18 cellular contexts compared by ENCODE assay signal in the genomic region with DNA sequence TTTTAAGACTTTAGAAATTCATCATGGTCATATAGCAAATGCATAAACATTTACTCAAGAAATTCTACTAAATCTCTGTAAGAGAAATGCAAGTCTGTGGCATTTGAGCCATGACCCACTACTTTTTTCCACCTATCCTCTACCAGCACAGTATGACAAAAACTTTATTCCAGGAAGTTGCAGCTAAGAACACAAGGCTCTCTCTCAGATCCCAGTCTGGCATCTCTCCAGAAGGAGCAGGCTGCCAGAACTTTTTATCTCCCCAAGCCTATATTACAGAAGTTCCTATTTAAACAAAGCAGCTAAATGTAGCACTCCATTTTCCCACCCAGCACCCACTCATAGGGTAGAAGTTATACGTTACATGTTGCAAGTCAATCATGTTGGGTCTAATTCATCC. TPM values are rescaled to one million over a fixed set of nuclear protein-coding genes. Genes with fewer than 3 reads are reported as not detected.
DNase-seq lines count a peak whose midpoint lies in the region; ATAC-seq, FAIRE-seq and TF ChIP-seq lines count a peak whose summit lies in the region.
"Had no signal": no experiment of that assay in that cellular context is flagged by ENCODE, and none has a peak within 500 bp of the region (broad histone marks: within the 10 kb centered on the region; RNA-seq: fewer than 3 reads in every experiment).

No MANE protein-coding gene starts in this region.

- H3K27me3 ChIP-seq in K562 (ENCODE audit: control insufficient read depth in 2 of 2, insufficient read depth in 2 of 2, low read length in 2 of 2): no peaks in the 10 kb centered on the region
- H3K27me3 ChIP-seq in right cardiac atrium (ENCODE audit: control insufficient read depth, insufficient read depth): no peaks in the 10 kb centered on the region
- H3K27me3 ChIP-seq in stomach: no peaks in the 10 kb centered on the region
- no peaks in the 10 kb centered on the region; the same call in 1 of the 2 replicates for H3K27me3 ChIP-seq in HAP-1 (ENCODE audit: low read depth)

- FAIRE-seq in K562 (lab: Jason Lieb, UNC): no peak
- FAIRE-seq: GM12878 had no signal

- no peaks in the 10 kb centered on the region for H3K9me3 ChIP-seq in K562 (replicated peaks; ENCODE audit: control insufficient read depth, insufficient read depth, low read depth, low read length)
- no peaks in the 10 kb centered on the region for H3K9me3 ChIP-seq in right cardiac atrium (ENCODE audit: control insufficient read depth, low read length)
- H3K9me3 ChIP-seq in stomach: peaks cover 0 to 3% (median under 1%) of the 10 kb centered on the region in 4 donors
- H3K9me3 ChIP-seq in HAP-1: no peaks in the 10 kb centered on the region
- H3K9me3 ChIP-seq: SK-N-SH had no signal

- DNase-seq in NCI-H226 (peak; percentile 68), K562 (ENCODE audit: extremely low read depth in 1 of 4, low spot score in 3 of 4) (peak in 2 of 4 experiments; percentile 8 to 34), right cardiac atrium (peak in 2 of 3 donors; percentile 40 to 67), stomach (peak; percentile 91), COLO668 (lab: John Stamatoyannopoulos, UW; ENCODE audit: unreplicated experiment) (no peak), NCI-H1694 (lab: John Stamatoyannopoulos, UW) (no peak), HAP-1 (ENCODE audit: low spot score in 2 of 2) (no peak)
- DNase-seq: activated CD8-positive, alpha-beta T cell treated with anti-CD3 and anti-CD28 coated beads for 36 hours; amniotic stem cell; C1 segment of cervical spinal cord; NCI-H1105 treated with DMSO at 0.1 percent for 48 hours; NCI-H345; SK-N-SH; stimulated activated naive CD4-positive, alpha-beta T cell had no signal

- in situ Hi-C loops in K562 (cut with MboI): no loop called here
- in situ Hi-C loops in HAP-1 (cut with MboI; ENCODE audit: low sequenced_read_pairs): no loop called here

- H3K79me2 ChIP-seq in K562 (ENCODE audit: control insufficient read depth, insufficient read depth, low read length): no peaks in the 10 kb centered on the region

- POLR2A ChIA-PET in K562 (lab: Yijun Ruan, JAX): no interaction called here

- TF ChIP-seq POLR2A in K562 (conservative IDR thresholded peaks at IDR 0.05): no peak
- TF ChIP-seq POLR2A in stomach (IDR thresholded peaks at IDR 0.05): no peak

- TF ChIP-seq CTCF in K562 (IDR thresholded peaks at IDR 0.05 in 2 of 3, conservative IDR thresholded peaks at IDR 0.05 in 1 of 3; ENCODE audit: insufficient read depth in 2 of 3, low read depth in 1 of 3, low read length in 3 of 3) (no peak), stomach (IDR thresholded peaks at IDR 0.05) (no peak)

- no peak overlapping the region for H3K27ac ChIP-seq in K562 (ENCODE audit: extremely low read depth, low read depth, low read length)
- no peak overlapping the region for H3K27ac ChIP-seq in right cardiac atrium (ENCODE audit: low read length)
- H3K27ac ChIP-seq in stomach: no peak overlapping the region
- H3K27ac ChIP-seq: skin epidermis had no signal

- H3K9ac ChIP-seq in K562 (ENCODE audit: insufficient read depth in 1 of 2, low read depth in 2 of 2, low read length in 2 of 2): peak overlapping the region in 1 of 2 experiments; percentile 53; a peak in 1 of 4 replicates
- H3K9ac ChIP-seq: SK-N-SH had no signal

- H2AFZ ChIP-seq in K562 (ENCODE audit: low read depth, low read length): no peak overlapping the region

- no peaks in the 10 kb centered on the region for H3K9me1 ChIP-seq in K562 (ENCODE audit: control insufficient read depth, insufficient read depth, low read length)

- CTCF ChIA-PET in K562 (lab: Yijun Ruan, JAX; ENCODE audit: low intra/inter-chr PET ratio): no interaction called here

- no TSS peak for BruUV-seq in K562 (replicated peaks; lab: Mats Ljungman, UMichigan)

- H3K4me1 ChIP-seq in K562 (replicated peaks in 1 of 2; ENCODE audit: control insufficient read depth in 2 of 2, insufficient read depth in 2 of 2, low read length in 2 of 2): no peaks in the 10 kb centered on the region; a peak in 1 of 5 replicates
- H3K4me1 ChIP-seq in right cardiac atrium (ENCODE audit: control insufficient read depth, insufficient read depth, low read length): no peaks in the 10 kb centered on the region
- H3K4me1 ChIP-seq in stomach: peaks cover 0 to 11% (median 6%) of the 10 kb centered on the region in 4 donors
- no peaks in the 10 kb centered on the region for H3K4me1 ChIP-seq in HAP-1

- H4K20me1 ChIP-seq in K562 (replicated peaks; ENCODE audit: control insufficient read depth, insufficient read depth, low read length): no peaks in the 10 kb centered on the region

- WGBS in K562 (ENCODE audit: insufficient coverage, low coverage, missing lambda C conversion rate): 53% methylated on average over 1 of the region's 1 CpG
- 45% methylated on average over 1 of the region's 1 CpG for WGBS in right cardiac atrium
- 18 to 41% (median 29%) methylated on average over 1 of the region's 1 CpG for WGBS in stomach, 5 donors

- TF ChIP-seq EP300 in K562 (IDR thresholded peaks at IDR 0.05; ENCODE audit: low read length) (no peak), stomach (IDR thresholded peaks at IDR 0.05) (no peak)

- no peak overlapping the region for H3K4me3 ChIP-seq in K562
- no peak overlapping the region for H3K4me3 ChIP-seq in right cardiac atrium (ENCODE audit: low read length)
- H3K4me3 ChIP-seq in stomach: no peak overlapping the region
- H3K4me3 ChIP-seq in HAP-1: no peak overlapping the region
- H3K4me3 ChIP-seq: GM12878, skin epidermis had no signal

- H3K4me2 ChIP-seq in K562 (ENCODE audit: insufficient read depth, low read length): no peak overlapping the region
- H3K4me2 ChIP-seq: SK-N-SH had no signal

- H3K36me3 ChIP-seq in K562 (ENCODE audit: control insufficient read depth, insufficient read depth, low read length): no peaks in the 10 kb centered on the region
- H3K36me3 ChIP-seq in stomach: no peaks in the 10 kb centered on the region
- no peaks in the 10 kb centered on the region for H3K36me3 ChIP-seq in HAP-1 (replicated peaks)

- ATAC-seq in K562: no peak
- ATAC-seq in right cardiac atrium: peak; percentile 50 to 66
- ATAC-seq: activated CD8-positive, alpha-beta T cell treated with anti-CD3 and anti-CD28 coated beads for 36 hours; GM12878 had no signal

- TF ChIP-seq RAD21 in K562 (CRISPR knock-in tag; conservative IDR thresholded peaks at IDR 0.05 in 1 of 2, IDR thresholded peaks at IDR 0.05 in 1 of 2): no peak

- intact Hi-C loops in K562 (cut with micrococcal nuclease): no loop called here
- intact Hi-C loops in right cardiac atrium (cut with DNase I): no loop called here
- intact Hi-C loops in stomach (cut with DNase I; ENCODE audit: low total_unique reads): no loop called here

TF ChIP-seq in K562, 482 proteins besides CTCF, POLR2A, EP300 and RAD21 (continues in another document):
- TF ChIP-seq, protein P1, sequence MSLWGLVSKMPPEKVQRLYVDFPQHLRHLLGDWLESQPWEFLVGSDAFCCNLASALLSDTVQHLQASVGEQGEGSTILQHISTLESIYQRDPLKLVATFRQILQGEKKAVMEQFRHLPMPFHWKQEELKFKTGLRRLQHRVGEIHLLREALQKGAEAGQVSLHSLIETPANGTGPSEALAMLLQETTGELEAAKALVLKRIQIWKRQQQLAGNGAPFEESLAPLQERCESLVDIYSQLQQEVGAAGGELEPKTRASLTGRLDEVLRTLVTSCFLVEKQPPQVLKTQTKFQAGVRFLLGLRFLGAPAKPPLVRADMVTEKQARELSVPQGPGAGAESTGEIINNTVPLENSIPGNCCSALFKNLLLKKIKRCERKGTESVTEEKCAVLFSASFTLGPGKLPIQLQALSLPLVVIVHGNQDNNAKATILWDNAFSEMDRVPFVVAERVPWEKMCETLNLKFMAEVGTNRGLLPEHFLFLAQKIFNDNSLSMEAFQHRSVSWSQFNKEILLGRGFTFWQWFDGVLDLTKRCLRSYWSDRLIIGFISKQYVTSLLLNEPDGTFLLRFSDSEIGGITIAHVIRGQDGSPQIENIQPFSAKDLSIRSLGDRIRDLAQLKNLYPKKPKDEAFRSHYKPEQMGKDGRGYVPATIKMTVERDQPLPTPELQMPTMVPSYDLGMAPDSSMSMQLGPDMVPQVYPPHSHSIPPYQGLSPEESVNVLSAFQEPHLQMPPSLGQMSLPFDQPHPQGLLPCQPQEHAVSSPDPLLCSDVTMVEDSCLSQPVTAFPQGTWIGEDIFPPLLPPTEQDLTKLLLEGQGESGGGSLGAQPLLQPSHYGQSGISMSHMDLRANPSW (CRISPR knock-in tag; IDR thresholded peaks at IDR 0.05): no peak

RNA-seq across cellular contexts. Expression of a gene that starts 49.3 kb away (rescaled TPM):
- 0.39 and 0.62 TPM in 2 replicates for total RNA-seq in K562 (2011; cell fraction: chromatin; rRNA removed; ENCODE audit: low replicate concordance)
- not detected in 2 replicates for total RNA-seq in K562 (2011; cell fraction: nucleolus; rRNA removed)
- total RNA-seq in K562 (2011; cell fraction: nucleoplasm; rRNA removed): not detected in 2 replicates
- total RNA-seq in K562 (2014; rRNA removed): not detected in 2 replicates
- not detected in 2 replicates for total RNA-seq in K562 (2014; rRNA removed; fragmentation: Illumina TruSeq; extraction: Trizol)
- total RNA-seq in K562 (2015; rRNA removed; fragmentation: Illumina TruSeq; extraction: Trizol): not detected in 2 replicates
- total RNA-seq in K562 (2021): not detected in 2 replicates
- polyA plus RNA-seq in K562 (2011; rRNA removed): not detected in 2 replicates
- not detected in 2 replicates for polyA plus RNA-seq in K562 (2011; cell fraction: cytosol; rRNA removed)
- not detected in 2 replicates for polyA plus RNA-seq in K562 (2011; cell fraction: nucleus; rRNA removed)
- polyA plus RNA-seq in K562 (2012): 0.17 and 0.48 TPM in 2 replicates
- polyA plus RNA-seq in K562 (2014; fragmentation: Illumina TruSeq; extraction: Trizol): not detected in 2 replicates
- under 1 TPM; 0.10 to 0.56 TPM for polyA plus RNA-seq in K562 (2014; fragmentation: Nextera tagmentation; extraction: Ambion mirVana)
- not detected in 2 replicates for polyA plus RNA-seq in K562 (2014; rRNA removed)
- not detected in 2 replicates for polyA minus RNA-seq in K562 (2011; rRNA and poly(A)+ RNA removed)
- polyA minus RNA-seq in K562 (2011; cell fraction: cytosol; rRNA and poly(A)+ RNA removed): not detected in 2 replicates
- polyA minus RNA-seq in K562 (2011; cell fraction: nucleus; rRNA and poly(A)+ RNA removed): 0.27 and 0.44 TPM in 2 replicates
- total RNA-seq in right cardiac atrium: 1 to 10 TPM in 1 of 4 donors, under 1 TPM in 1, not detected in 2; 0.71 to 1.1 TPM
- not detected for polyA plus RNA-seq in right cardiac atrium
- under 1 TPM in 2 of 5 donors, not detected in 3; 0.73 to 0.87 TPM for total RNA-seq in stomach
- 1 to 10 TPM in 1 of 3 donors, not detected in 2; 1.8 TPM for polyA plus RNA-seq in stomach
- total RNA-seq: activated CD8-positive, alpha-beta T cell treated with anti-CD3 and anti-CD28 coated beads for 36 hours; activated T-helper 1 cell treated with anti-CD3 and anti-CD28 coated beads, Interleukin-12 subunit alpha, Interleukin-12 subunit beta, Interleukin-2, Interleukin-4 antibody, amounts not matched to agents 30 ng/mL and 10 ng/mL and 1 ng/mL, durations not matched to agents 14 hours and 24 hours and 36 hours; lung microvascular endothelial cell had no signal

Comparison
In these comparisons a context has a peak if more than half of its experiments do, and no peak if none do; other contexts are left out.
1. DNase-seq: peak in NCI-H226 (single experiment), right cardiac atrium (2 of 3) and stomach (single experiment); none in COLO668 (single experiment), NCI-H1694 (single experiment) and HAP-1 (0 of 2).